Comparison of ENCODE assay signal across 24 cellular contexts in genomic region chr1:18809953-18810899, GRCh38. TPM values are rescaled to one million over a fixed set of nuclear protein-coding genes. Genes with fewer than 3 reads are reported as not detected.
DNase-seq lines count a peak whose midpoint lies in the region; ATAC-seq, FAIRE-seq and TF ChIP-seq lines count a peak whose summit lies in the region.
"Had no signal": no experiment of that assay in that cellular context is flagged by ENCODE, and none has a peak within 500 bp of the region (broad histone marks: within the 10 kb centered on the region; RNA-seq: fewer than 3 reads in every experiment).

No MANE protein-coding gene starts in this region.

- POLR2A ChIA-PET in HepG2 (lab: Yijun Ruan, JAX): no interaction called here
- POLR2A ChIA-PET in H1 (lab: Charles Lee; ENCODE audit: partially characterized antibody): no interaction called here

- TF ChIP-seq RAD21 in HepG2 (CRISPR knock-in tag; IDR thresholded peaks at IDR 0.05): no peak
- no peak for TF ChIP-seq RAD21 in H1 (IDR thresholded peaks at IDR 0.05 in 1 of 2, conservative IDR thresholded peaks at IDR 0.05 in 1 of 2; ENCODE audit: low read depth in 2 of 2, low read length in 2 of 2)

- no peak overlapping the region for H4K5ac ChIP-seq in H1 (ENCODE audit: insufficient read length, low read depth, low read length)

- no peak overlapping the region for H2BK15ac ChIP-seq in H1 (ENCODE audit: low read length)
- H2BK15ac ChIP-seq in neuronal stem cell (ENCODE audit: low read length): no peak overlapping the region

- H4K91ac ChIP-seq in H1 (replicated peaks; ENCODE audit: insufficient read length, low read length): no peak overlapping the region
- no peak overlapping the region for H4K91ac ChIP-seq in neuronal stem cell (ENCODE audit: low read depth, low read length, poor library complexity)

- FAIRE-seq in HepG2 (lab: Jason Lieb, UNC) (no peak), H1 (lab: Jason Lieb, UNC) (no peak)
- FAIRE-seq: A204.1, D721Med, GM12878, GM19239, H54 had no signal

- WGBS in HepG2 (ENCODE audit: low lambda C conversion rate): 6% methylated on average over 7 of the region's 16 CpGs
- 34% methylated on average over 3 of the region's 16 CpGs for WGBS in right lobe of liver (ENCODE audit: insufficient coverage, low coverage, low lambda C conversion rate, missing lambda C conversion rate)
- WGBS in H1 (ENCODE audit: extremely low coverage in 1 of 2, insufficient coverage in 1 of 2, insufficient read length in 1 of 2, insufficient replicate concordance in 2 of 2, low coverage in 1 of 2, low lambda C conversion rate in 2 of 2, missing lambda C conversion rate in 1 of 2), 2 experiments: 80% methylated on average over 15 of the region's 16 CpGs; no CpG with 5 or more reads in 1 of the 2 experiments
- WGBS in neuronal stem cell (ENCODE audit: extremely low coverage in 2 of 2, insufficient read length in 2 of 2, insufficient replicate concordance in 1 of 2), 2 donors: no CpG with 5 or more reads among the region's 16 CpGs

- CTCF ChIA-PET in HepG2 (lab: Yijun Ruan, JAX; ENCODE audit: low intra/inter-chr PET ratio, low total read pairs) (no interaction called here), H1 (lab: Charles Lee; ENCODE audit: partially characterized antibody) (interaction anchor here (0.6 to 3.5 kb wide), 15 partner anchors 9 to 654 kb away, joined by 3 to 12 read pairs (median 4); no protein-coding TSS in a partner anchor)

- H2BK5ac ChIP-seq in H1 (ENCODE audit: low read depth, low read length): no peak overlapping the region
- H2BK5ac ChIP-seq in neuronal stem cell (ENCODE audit: low read length): no peak overlapping the region

- no peak overlapping the region for H2AK5ac ChIP-seq in H1 (ENCODE audit: low read depth, low read length)
- H2AK5ac ChIP-seq in neuronal stem cell (ENCODE audit: low read depth, low read length): peak overlapping the region; percentile 23

- H2BK20ac ChIP-seq in H1 (ENCODE audit: low read length): no peak overlapping the region

- no peaks in the 10 kb centered on the region for H3K79me2 ChIP-seq in HepG2 (ENCODE audit: insufficient read depth, low read length)
- H3K79me2 ChIP-seq in H1 (ENCODE audit: control insufficient read depth in 1 of 2, insufficient read depth in 2 of 2, low read length in 2 of 2): no peaks in the 10 kb centered on the region

- ATAC-seq in HepG2 (no peak), right lobe of liver (no peak)
- ATAC-seq: GM12878, GM23338 had no signal

- H3K14ac ChIP-seq in H1 (ENCODE audit: insufficient read length) (no peak overlapping the region), neuronal stem cell (ENCODE audit: low read length) (no peak overlapping the region)

- TF ChIP-seq CTCF in HepG2 (CRISPR knock-in tag; IDR thresholded peaks at IDR 0.05) (no peak), right lobe of liver (IDR thresholded peaks at IDR 0.05) (no peak), H1 (IDR thresholded peaks at IDR 0.05; ENCODE audit: control extremely low read depth in 1 of 3, insufficient read depth in 1 of 3, low read depth in 1 of 3, low read length in 3 of 3) (no peak)

- no peak overlapping the region for H3K56ac ChIP-seq in H1 (replicated peaks; ENCODE audit: insufficient read length, low read depth, low read length)

- no TSS peak for BruUV-seq in HepG2 (replicated peaks; lab: Mats Ljungman, UMichigan)

- H2BK12ac ChIP-seq in H1 (ENCODE audit: low read depth, low read length): no peak overlapping the region; the same call in 1 of the 2 replicates
- no peak overlapping the region for H2BK12ac ChIP-seq in neuronal stem cell (ENCODE audit: low read length)

- H3K23me2 ChIP-seq in H1 (ENCODE audit: low read depth, low read length): no peaks in the 10 kb centered on the region

- H3K27me3 ChIP-seq in HepG2 (ENCODE audit: control insufficient read depth in 1 of 2, insufficient read depth in 2 of 2, low read length in 2 of 2) (peaks cover 2 to 13% of the 10 kb centered on the region in 2 experiments; a peak in 3 of 5 replicates), right lobe of liver (no peaks in the 10 kb centered on the region), H1 (replicated peaks in 1 of 4; ENCODE audit: control insufficient read depth in 3 of 4, extremely low read depth in 1 of 4, insufficient read depth in 3 of 4, low read length in 3 of 4) (peaks cover 0 to 2% (median 0%) of the 10 kb centered on the region in 4 experiments; a peak in 2 of 7 replicates), neuronal stem cell (ENCODE audit: control insufficient read depth in 3 of 3, insufficient read depth in 3 of 3, low read depth in 1 of 3, low read length in 3 of 3) (peaks cover 0 to 9% (median 0%) of the 10 kb centered on the region in 3 experiments)
- H3K27me3 ChIP-seq: BE2C had no signal

- H3K4me1 ChIP-seq in HepG2 (ENCODE audit: insufficient read depth, low read length) (no peaks in the 10 kb centered on the region), right lobe of liver (no peaks in the 10 kb centered on the region), H1 (replicated peaks in 1 of 4; ENCODE audit: control insufficient read depth in 3 of 4, insufficient read depth in 4 of 4, low read length in 3 of 4) (peaks cover 0 to 2% (median 0%) of the 10 kb centered on the region in 4 experiments; a peak in 1 of 7 replicates), neuronal stem cell (ENCODE audit: control insufficient read depth in 2 of 2, insufficient read depth in 1 of 2, low read depth in 1 of 2, low read length in 2 of 2) (peaks cover 0 to 3% of the 10 kb centered on the region in 2 donors)
- H3K4me1 ChIP-seq: BE2C had no signal

- H3K79me1 ChIP-seq in H1 (ENCODE audit: low read depth, low read length) (no peaks in the 10 kb centered on the region), neuronal stem cell (ENCODE audit: low read depth, low read length) (no peaks in the 10 kb centered on the region)

- no peaks in the 10 kb centered on the region for H3K36me3 ChIP-seq in HepG2 (replicated peaks in 1 of 2; ENCODE audit: control insufficient read depth in 1 of 2, insufficient read depth in 2 of 2, low read length in 2 of 2)
- no peaks in the 10 kb centered on the region for H3K36me3 ChIP-seq in right lobe of liver
- H3K36me3 ChIP-seq in H1 (ENCODE audit: control insufficient read depth in 2 of 4, insufficient read depth in 4 of 4, low read length in 3 of 4): no peaks in the 10 kb centered on the region
- no peaks in the 10 kb centered on the region for H3K36me3 ChIP-seq in neuronal stem cell (replicated peaks in 1 of 2; ENCODE audit: control insufficient read depth in 2 of 2, insufficient read depth in 2 of 2, low read length in 2 of 2)
- H3K36me3 ChIP-seq: BE2C; BLaER1 treated with 17β-estradiol and CSF1 and Interleukin-3, amounts not matched to agents 10 nM and 100 nM had no signal

- TF ChIP-seq POLR2A in HepG2 (IDR thresholded peaks at IDR 0.05; ENCODE audit: insufficient read depth in 1 of 2, low read depth in 2 of 2, low read length in 2 of 2) (no peak), right lobe of liver (IDR thresholded peaks at IDR 0.05) (no peak), H1 (IDR thresholded peaks at IDR 0.05; ENCODE audit: control extremely low read depth in 1 of 2, low read depth in 2 of 2, low read length in 2 of 2) (no peak)

- H2BK120ac ChIP-seq in H1 (replicated peaks; ENCODE audit: low read depth, low read length) (no peak overlapping the region), neuronal stem cell (ENCODE audit: low read depth, low read length) (no peak overlapping the region)

- H3K4ac ChIP-seq in H1 (replicated peaks; ENCODE audit: insufficient read length, low read depth, low read length): no peak overlapping the region
- no peak overlapping the region for H3K4ac ChIP-seq in neuronal stem cell (ENCODE audit: low read length)

- no peak overlapping the region for H3K4me3 ChIP-seq in HepG2 (replicated peaks in 1 of 3; ENCODE audit: insufficient read depth in 1 of 3, low read depth in 2 of 3, low read length in 3 of 3)
- H3K4me3 ChIP-seq in right lobe of liver: no peak overlapping the region
- H3K4me3 ChIP-seq in H1 (ENCODE audit: extremely low read depth in 1 of 4, insufficient read depth in 2 of 4, low read depth in 3 of 4, low read length in 4 of 4): no peak overlapping the region
- H3K4me3 ChIP-seq in neuronal stem cell (ENCODE audit: low read length in 2 of 2): no peak overlapping the region
- H3K4me3 ChIP-seq: BLaER1 treated with 17β-estradiol and CSF1 and Interleukin-3, amounts not matched to agents 10 nM and 100 nM; GM12878; GM23338 had no signal

- H4K20me1 ChIP-seq in HepG2 (ENCODE audit: insufficient read depth, low read length) (no peaks in the 10 kb centered on the region), H1 (replicated peaks in 1 of 2; ENCODE audit: control insufficient read depth in 1 of 2, insufficient read depth in 2 of 2, low read length in 2 of 2) (peaks cover 0 to 2% of the 10 kb centered on the region in 2 experiments)
- H4K20me1 ChIP-seq: BLaER1 treated with 17β-estradiol and CSF1 and Interleukin-3, amounts not matched to agents 10 nM and 100 nM had no signal

- H3K9me3 ChIP-seq in HepG2 (ENCODE audit: low read length) (no peaks in the 10 kb centered on the region), right lobe of liver (no peaks in the 10 kb centered on the region), H1 (ENCODE audit: insufficient read depth in 2 of 2, low read depth in 1 of 2, low read length in 1 of 2) (no peaks in the 10 kb centered on the region), neuronal stem cell (replicated peaks in 1 of 2; ENCODE audit: control insufficient read depth in 2 of 2, insufficient read depth in 1 of 2, low read depth in 1 of 2, low read length in 2 of 2) (no peaks in the 10 kb centered on the region)
- H3K9me3 ChIP-seq: BE2C; BLaER1 treated with 17β-estradiol and CSF1 and Interleukin-3, amounts not matched to agents 10 nM and 100 nM had no signal

- DNase-seq in HepG2 (ENCODE audit: low spot score): no peak
- no peak for DNase-seq in right lobe of liver
- DNase-seq in H1 (ENCODE audit: low read depth in 1 of 2, low spot score in 2 of 2): no peak
- DNase-seq in neuronal stem cell (ENCODE audit: low spot score): no peak
- DNase-seq in ACHN: no peak
- no peak for DNase-seq in AG08396 (ENCODE audit: low spot score)
- DNase-seq in Kasumi-1 (lab: John Stamatoyannopoulos, UW): no peak
- DNase-seq: BE2C; CD4-positive, alpha-beta T cell; CD8-positive, alpha-beta memory T cell; DMS 273 treated with DMSO at 0.1 percent for 48 hours; DMS79; EL; GDM1; HCEC 1CT had no signal

- H3K27ac ChIP-seq in HepG2 (ENCODE audit: extremely low read length, insufficient read depth, low read length): no peak overlapping the region
- no peak overlapping the region for H3K27ac ChIP-seq in right lobe of liver
- no peak overlapping the region for H3K27ac ChIP-seq in H1 (ENCODE audit: low read depth, low read length)
- H3K27ac ChIP-seq in neuronal stem cell (replicated peaks; ENCODE audit: low read length): no peak overlapping the region
- H3K27ac ChIP-seq: 22Rv1; BLaER1 treated with 17β-estradiol and CSF1 and Interleukin-3, amounts not matched to agents 10 nM and 100 nM had no signal

- H3K9ac ChIP-seq in HepG2 (ENCODE audit: insufficient read depth, low read depth, low read length) (no peak overlapping the region), H1 (replicated peaks in 1 of 4; ENCODE audit: extremely low read depth in 1 of 4, low read depth in 3 of 4, low read length in 3 of 4) (no peak overlapping the region), neuronal stem cell (ENCODE audit: low read depth, low read length, poor library complexity) (no peak overlapping the region)
- H3K9ac ChIP-seq: BLaER1 treated with 17β-estradiol and CSF1 and Interleukin-3, amounts not matched to agents 10 nM and 100 nM had no signal

- H3K18ac ChIP-seq in H1 (ENCODE audit: extremely low read depth, low read length): no peak overlapping the region
- no peak overlapping the region for H3K18ac ChIP-seq in neuronal stem cell (ENCODE audit: low read length)

- in situ Hi-C loops in HepG2 (cut with HindIII; ENCODE audit: extremely low pct_ligation_motif_present, low pct_unique_long_range_greater_than_20kb) (no loop called here), ACHN (cut with HindIII; ENCODE audit: low pct_ligation_motif_present, low pct_unique_long_range_greater_than_20kb, low sequenced_read_pairs) (no loop called here)

- H2AFZ ChIP-seq in HepG2 (ENCODE audit: low read length) (no peak overlapping the region), H1 (ENCODE audit: low read length) (no peak overlapping the region), neuronal stem cell (ENCODE audit: low read length) (no peak overlapping the region)
- H2AFZ ChIP-seq: GM23338 had no signal

- no peak for TF ChIP-seq EP300 in HepG2 (IDR thresholded peaks at IDR 0.05; ENCODE audit: low read depth in 2 of 2, low read length in 2 of 2)
- TF ChIP-seq EP300 in HepG2 (CRISPR knock-in tag; IDR thresholded peaks at IDR 0.05; ENCODE audit: borderline replicate concordance): no peak
- no peak for TF ChIP-seq EP300 in H1 (IDR thresholded peaks at IDR 0.05; ENCODE audit: borderline replicate concordance in 1 of 2, low read depth in 2 of 2, low read length in 2 of 2)

- H3K23ac ChIP-seq in H1 (ENCODE audit: insufficient read length): no peak overlapping the region
- no peak overlapping the region for H3K23ac ChIP-seq in neuronal stem cell (ENCODE audit: low read depth, low read length, poor library complexity)

- no peak overlapping the region for H3K4me2 ChIP-seq in HepG2 (ENCODE audit: low read depth, low read length)
- no peak overlapping the region for H3K4me2 ChIP-seq in H1 (ENCODE audit: insufficient read depth in 1 of 2, low read depth in 2 of 2, low read length in 2 of 2)
- no peak overlapping the region for H3K4me2 ChIP-seq in neuronal stem cell (ENCODE audit: insufficient read depth, low read length, poor library complexity, severe bottlenecking)
- H3K4me2 ChIP-seq: BLaER1 treated with 17β-estradiol and CSF1 and Interleukin-3, amounts not matched to agents 10 nM and 100 nM; GM23338 had no signal

- intact Hi-C loops in HepG2 (cut with micrococcal nuclease; ENCODE audit: unreplicated experiment): no loop called here
- intact Hi-C loops in right lobe of liver (cut with DNase I): loop anchor here (10.0 kb wide), 2 partner anchors 205 to 1615 kb away; no protein-coding TSS in a partner anchor

- H4K8ac ChIP-seq in H1 (ENCODE audit: extremely low read depth, insufficient read depth, low read length) (no peak overlapping the region), neuronal stem cell (ENCODE audit: low read depth, low read length) (no peak overlapping the region)

RNA-seq across cellular contexts. Expression of gene TAS1R2, which starts 49.2 kb away (rescaled TPM):
- not detected in 2 replicates for total RNA-seq in HepG2 (2016; rRNA removed; fragmentation: Illumina TruSeq; extraction: Trizol)
- not detected in 2 replicates for total RNA-seq in HepG2 (2016; cell fraction: cytosol; rRNA removed; fragmentation: Illumina TruSeq; extraction: Trizol; ENCODE audit: low read depth)
- total RNA-seq in HepG2 (2016; cell fraction: insoluble cytoplasmic fraction; rRNA removed; fragmentation: Illumina TruSeq; extraction: Trizol): not detected in 2 replicates
- not detected in 2 replicates for total RNA-seq in HepG2 (2016; cell fraction: membrane; rRNA removed; fragmentation: Illumina TruSeq; extraction: Trizol)
- not detected in 2 replicates for total RNA-seq in HepG2 (2016; cell fraction: nucleus; rRNA removed; fragmentation: Illumina TruSeq; extraction: Trizol)
- polyA plus RNA-seq in HepG2 (2011; rRNA removed): not detected in 2 replicates
- polyA plus RNA-seq in HepG2 (2011; cell fraction: cytosol; rRNA removed): 0.01 TPM in 1 of 2 replicates, not detected in the other
- polyA plus RNA-seq in HepG2 (2011; cell fraction: nucleus; rRNA removed): 0.08 and 0.16 TPM in 2 replicates
- polyA plus RNA-seq in HepG2 (2012): 0.09 TPM in 1 of 2 replicates, not detected in the other
- not detected in 2 replicates for polyA plus RNA-seq in HepG2 (2016; cell fraction: cytosol; fragmentation: Illumina TruSeq; extraction: Trizol; ENCODE audit: low read depth)
- polyA plus RNA-seq in HepG2 (2016; cell fraction: insoluble cytoplasmic fraction; fragmentation: Illumina TruSeq; extraction: Trizol; ENCODE audit: low read depth): not detected in 2 replicates
- not detected in 2 replicates for polyA plus RNA-seq in HepG2 (2016; cell fraction: membrane; fragmentation: Illumina TruSeq; extraction: Trizol; ENCODE audit: low read depth)
- polyA plus RNA-seq in HepG2 (2016; cell fraction: nucleus; fragmentation: Illumina TruSeq; extraction: Trizol; ENCODE audit: insufficient read depth, low read depth): not detected in 2 replicates
- polyA minus RNA-seq in HepG2 (2011; rRNA and poly(A)+ RNA removed; ENCODE audit: low replicate concordance): not detected in 2 replicates
- not detected in 2 replicates for polyA minus RNA-seq in HepG2 (2011; cell fraction: cytosol; rRNA and poly(A)+ RNA removed)
- polyA minus RNA-seq in HepG2 (2011; cell fraction: nucleus; rRNA and poly(A)+ RNA removed): not detected in 2 replicates
- total RNA-seq in right lobe of liver: under 1 TPM in 1 of 6 experiments, not detected in 5; 0.07 TPM
- not detected in 2 replicates for total RNA-seq in H1 (2021; fragmentation: NEBNext Ultra II Directional; extraction: Animal tissue kit (Norgen Biotek cat#: 25700))
- not detected in 2 replicates for polyA plus RNA-seq in H1 (2011; rRNA removed)
- not detected for polyA plus RNA-seq in H1 (2011; cell fraction: cytosol; rRNA removed)
- not detected for polyA plus RNA-seq in H1 (2011; cell fraction: nucleus; rRNA removed)
- polyA plus RNA-seq in H1 (2012, experiment 1 of 2): not detected in 4 replicates
- not detected for polyA plus RNA-seq in H1 (2012, experiment 2 of 2)
- not detected for polyA plus RNA-seq in H1 (2013, experiment 1 of 2)
- polyA plus RNA-seq in H1 (2013, experiment 2 of 2): not detected
- polyA minus RNA-seq in H1 (2011; rRNA and poly(A)+ RNA removed): not detected in 2 replicates
- not detected for polyA minus RNA-seq in H1 (2011; cell fraction: cytosol; rRNA and poly(A)+ RNA removed)
- polyA minus RNA-seq in H1 (2011; cell fraction: nucleus; rRNA and poly(A)+ RNA removed): not detected
- not detected for polyA plus RNA-seq in neuronal stem cell (2013, experiment 1 of 2)
- not detected for polyA plus RNA-seq in neuronal stem cell (2013, experiment 2 of 2)
- total RNA-seq: CD4-positive, alpha-beta T cell; CD8-positive, alpha-beta memory T cell; GM12878; GM23338 had no signal
- polyA plus RNA-seq: CD14-positive monocyte; CD8-positive, alpha-beta memory T cell; GM12878; GM23338 had no signal

Comparison
In these comparisons a context has a peak if more than half of its experiments do, and no peak if none do; other contexts are left out.
1. Of the 41 proteins assayed by ChIP-seq in both HepG2 and H1: peak only in HepG2: none; only in H1: KDM1A; in both: none; in neither: 40.